Comparison of ENCODE assay signal across 1 cellular context in the genomic region with DNA sequence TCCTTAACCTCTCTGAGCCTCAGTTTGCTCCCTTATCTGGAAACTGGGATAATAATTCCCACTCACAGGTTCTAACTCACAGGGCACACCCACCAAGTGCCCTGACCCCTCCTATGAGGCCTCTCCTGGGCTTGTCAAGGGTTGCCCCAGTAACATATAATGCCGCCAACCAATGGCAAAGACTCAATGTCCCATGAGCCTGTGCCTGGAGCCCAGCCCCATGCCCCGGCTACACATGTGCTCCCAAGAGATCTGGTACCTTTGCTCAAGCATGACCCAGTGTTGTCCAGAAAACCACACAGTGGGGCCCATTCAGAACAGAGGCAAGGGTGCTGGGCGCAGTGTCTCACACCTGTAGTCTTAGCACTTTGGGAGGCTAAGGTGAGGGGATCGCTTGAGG.
TF ChIP-seq lines count a peak whose summit lies in the region.

No MANE protein-coding gene starts in this region.

TF ChIP-seq in HCT116, 20 proteins besides CTCF, POLR2A, EP300 and RAD21:
- TF ChIP-seq, protein P1, sequence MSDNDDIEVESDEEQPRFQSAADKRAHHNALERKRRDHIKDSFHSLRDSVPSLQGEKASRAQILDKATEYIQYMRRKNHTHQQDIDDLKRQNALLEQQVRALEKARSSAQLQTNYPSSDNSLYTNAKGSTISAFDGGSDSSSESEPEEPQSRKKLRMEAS (IDR thresholded peaks at IDR 0.05) = no peak
- no peak for TF ChIP-seq EZH2phosphoT487 (IDR thresholded peaks at IDR 0.05; ENCODE audit: borderline replicate concordance)
- no peak for TF ChIP-seq CEBPB (IDR thresholded peaks at IDR 0.05; ENCODE audit: low read depth)
- no peak for TF ChIP-seq SIN3A (IDR thresholded peaks at IDR 0.05; ENCODE audit: low read depth)
- TF ChIP-seq POLR2AphosphoS5 (IDR thresholded peaks at IDR 0.05; ENCODE audit: low read depth, low read length) = no peak
- no peak for TF ChIP-seq SRF (IDR thresholded peaks at IDR 0.05; ENCODE audit: low read depth)
- no peak for TF ChIP-seq FOSL1 (IDR thresholded peaks at IDR 0.05; ENCODE audit: low read depth)
- TF ChIP-seq, protein P2, sequence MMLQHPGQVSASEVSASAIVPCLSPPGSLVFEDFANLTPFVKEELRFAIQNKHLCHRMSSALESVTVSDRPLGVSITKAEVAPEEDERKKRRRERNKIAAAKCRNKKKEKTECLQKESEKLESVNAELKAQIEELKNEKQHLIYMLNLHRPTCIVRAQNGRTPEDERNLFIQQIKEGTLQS (IDR thresholded peaks at IDR 0.05) = no peak
- TF ChIP-seq EGR1 (IDR thresholded peaks at IDR 0.05; ENCODE audit: low read depth) = no peak
- no peak for TF ChIP-seq ELF1 (IDR thresholded peaks at IDR 0.05; ENCODE audit: borderline replicate concordance, low read depth)
- TF ChIP-seq, protein P3, sequence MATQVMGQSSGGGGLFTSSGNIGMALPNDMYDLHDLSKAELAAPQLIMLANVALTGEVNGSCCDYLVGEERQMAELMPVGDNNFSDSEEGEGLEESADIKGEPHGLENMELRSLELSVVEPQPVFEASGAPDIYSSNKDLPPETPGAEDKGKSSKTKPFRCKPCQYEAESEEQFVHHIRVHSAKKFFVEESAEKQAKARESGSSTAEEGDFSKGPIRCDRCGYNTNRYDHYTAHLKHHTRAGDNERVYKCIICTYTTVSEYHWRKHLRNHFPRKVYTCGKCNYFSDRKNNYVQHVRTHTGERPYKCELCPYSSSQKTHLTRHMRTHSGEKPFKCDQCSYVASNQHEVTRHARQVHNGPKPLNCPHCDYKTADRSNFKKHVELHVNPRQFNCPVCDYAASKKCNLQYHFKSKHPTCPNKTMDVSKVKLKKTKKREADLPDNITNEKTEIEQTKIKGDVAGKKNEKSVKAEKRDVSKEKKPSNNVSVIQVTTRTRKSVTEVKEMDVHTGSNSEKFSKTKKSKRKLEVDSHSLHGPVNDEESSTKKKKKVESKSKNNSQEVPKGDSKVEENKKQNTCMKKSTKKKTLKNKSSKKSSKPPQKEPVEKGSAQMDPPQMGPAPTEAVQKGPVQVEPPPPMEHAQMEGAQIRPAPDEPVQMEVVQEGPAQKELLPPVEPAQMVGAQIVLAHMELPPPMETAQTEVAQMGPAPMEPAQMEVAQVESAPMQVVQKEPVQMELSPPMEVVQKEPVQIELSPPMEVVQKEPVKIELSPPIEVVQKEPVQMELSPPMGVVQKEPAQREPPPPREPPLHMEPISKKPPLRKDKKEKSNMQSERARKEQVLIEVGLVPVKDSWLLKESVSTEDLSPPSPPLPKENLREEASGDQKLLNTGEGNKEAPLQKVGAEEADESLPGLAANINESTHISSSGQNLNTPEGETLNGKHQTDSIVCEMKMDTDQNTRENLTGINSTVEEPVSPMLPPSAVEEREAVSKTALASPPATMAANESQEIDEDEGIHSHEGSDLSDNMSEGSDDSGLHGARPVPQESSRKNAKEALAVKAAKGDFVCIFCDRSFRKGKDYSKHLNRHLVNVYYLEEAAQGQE (IDR thresholded peaks at IDR 0.05; ENCODE audit: low read depth) = no peak
TF ChIP-seq in HCT116: peak in this region for 0.
